1 cellular context compared by ENCODE assay signal in the genomic region with DNA sequence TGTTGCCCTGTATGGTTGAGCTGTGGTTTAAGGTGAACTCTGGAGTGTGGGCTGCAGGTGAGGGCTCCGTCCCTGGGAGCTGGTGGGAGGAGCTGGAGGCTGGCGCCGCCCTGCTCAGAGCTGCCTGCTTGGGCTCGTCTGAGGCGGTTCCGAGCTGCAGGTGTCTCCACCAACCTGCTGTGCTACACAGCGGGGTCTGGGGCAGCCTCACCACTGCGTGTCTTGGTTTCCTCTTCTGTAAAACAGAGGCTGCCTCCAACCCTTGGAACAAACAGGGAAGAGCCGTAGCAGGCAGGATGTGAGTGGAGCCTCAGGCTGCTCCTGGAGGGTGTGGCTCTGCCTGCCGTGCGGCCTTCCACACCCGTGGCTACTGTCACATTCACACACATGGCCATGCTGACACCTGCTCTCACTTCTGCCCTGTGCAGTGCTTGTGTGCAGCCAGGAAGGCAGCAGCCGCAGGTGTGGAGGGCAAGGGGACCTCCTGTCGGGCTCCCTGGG.
TF ChIP-seq lines count a peak whose summit lies in the region.

No MANE protein-coding gene starts in this region.

TF ChIP-seq in GM23338, 12 proteins besides CTCF, POLR2A, EP300 and RAD21 (continued from another document):
- TF ChIP-seq, protein P1, sequence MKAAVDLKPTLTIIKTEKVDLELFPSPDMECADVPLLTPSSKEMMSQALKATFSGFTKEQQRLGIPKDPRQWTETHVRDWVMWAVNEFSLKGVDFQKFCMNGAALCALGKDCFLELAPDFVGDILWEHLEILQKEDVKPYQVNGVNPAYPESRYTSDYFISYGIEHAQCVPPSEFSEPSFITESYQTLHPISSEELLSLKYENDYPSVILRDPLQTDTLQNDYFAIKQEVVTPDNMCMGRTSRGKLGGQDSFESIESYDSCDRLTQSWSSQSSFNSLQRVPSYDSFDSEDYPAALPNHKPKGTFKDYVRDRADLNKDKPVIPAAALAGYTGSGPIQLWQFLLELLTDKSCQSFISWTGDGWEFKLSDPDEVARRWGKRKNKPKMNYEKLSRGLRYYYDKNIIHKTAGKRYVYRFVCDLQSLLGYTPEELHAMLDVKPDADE (IDR thresholded peaks at IDR 0.05), result no peak
- no peak for TF ChIP-seq JUNB (IDR thresholded peaks at IDR 0.05; ENCODE audit: unreplicated experiment)
